ENCODE assay signal across 14 cellular contexts in genomic region chr9:104177676-104178075, GRCh38.
DNase-seq lines count a peak whose midpoint lies in the region; ATAC-seq and TF ChIP-seq lines count a peak whose summit lies in the region.
"Had no signal": no experiment of that assay in that cellular context is flagged by ENCODE, and none has a peak within 500 bp of the region (broad histone marks: within the 10 kb centered on the region; RNA-seq: fewer than 3 reads in every experiment).

No MANE protein-coding gene starts in this region.

- POLR2A ChIA-PET in RWPE1 (lab: Yijun Ruan, JAX; ENCODE audit: low non-redundant PET), result no interaction called here

- ATAC-seq in GM18520 (IDR thresholded peaks at IDR 0.05; ENCODE audit: unreplicated experiment), result peak; percentile 100
- peak; percentile 99 for ATAC-seq in GM21390 (IDR thresholded peaks at IDR 0.05; ENCODE audit: unreplicated experiment)
- ATAC-seq in HG02943 (IDR thresholded peaks at IDR 0.05; ENCODE audit: low read depth, unreplicated experiment), result peak; percentile 95
- peak; percentile 84 for ATAC-seq in HG03460 (IDR thresholded peaks at IDR 0.05; ENCODE audit: unreplicated experiment)
- no peak for ATAC-seq in HG03039 (IDR thresholded peaks at IDR 0.05; ENCODE audit: unreplicated experiment)

- no peak for TF ChIP-seq CTCF in RWPE1 (conservative IDR thresholded peaks at IDR 0.05; ENCODE audit: low read depth)

- no peak overlapping the region for H3K27ac ChIP-seq in RWPE1
- H3K27ac ChIP-seq: Peyer's patch, right atrium auricular region had no signal

- CTCF ChIA-PET in RWPE1 (lab: Yijun Ruan, JAX), result interaction anchor here (0.6 to 3.8 kb wide), 4 partner anchors 117 to 208 kb away, joined by 3 to 48 read pairs (median 4); no protein-coding TSS in a partner anchor

- DNase-seq in RWPE1 (ENCODE audit: low spot score) (no peak), T-helper 1 cell (no peak), NCI-H1105 (lab: John Stamatoyannopoulos, UW) (no peak)
- DNase-seq: activated T-cell treated with anti-CD3 and anti-CD28 coated beads, Interleukin-2, amount 50 U/mL, for 24 hours; effector CD8-positive, alpha-beta T cell; hippocampal formation; MG63; Peyer's patch had no signal
